23 cellular contexts compared by ENCODE assay signal in the genomic region with DNA sequence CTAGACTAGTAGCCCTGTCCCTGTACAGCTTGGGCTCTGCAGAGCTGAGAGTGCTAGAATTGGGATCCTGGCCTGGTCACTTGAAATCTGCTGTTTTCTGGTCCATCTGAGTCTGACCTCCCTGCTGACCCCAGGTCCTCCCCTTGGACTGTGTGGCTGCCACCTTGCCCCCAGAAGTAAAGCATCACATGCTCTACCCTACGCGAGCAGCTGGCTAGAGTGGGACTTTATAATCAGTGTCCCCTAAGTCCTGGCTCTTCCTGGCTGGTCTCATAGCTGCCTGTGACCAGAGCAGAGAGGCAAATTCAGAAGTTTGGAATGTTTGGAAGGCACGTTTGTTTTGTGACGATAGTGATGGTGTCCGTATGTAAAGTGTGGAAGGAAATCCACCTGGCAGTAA.
A peak's percentile ranks its signal among the peaks of the same experiment; 100 is the strongest.
DNase-seq lines count a peak whose midpoint lies in the region; ATAC-seq and TF ChIP-seq lines count a peak whose summit lies in the region.
"Had no signal": no experiment of that assay in that cellular context is flagged by ENCODE, and none has a peak within 500 bp of the region (broad histone marks: within the 10 kb centered on the region; RNA-seq: fewer than 3 reads in every experiment).

No MANE protein-coding gene starts in this region.

- H3K9me3 ChIP-seq in IMR-90 (ENCODE audit: control insufficient read depth, insufficient read depth, low read length): peaks cover 3% of the 10 kb centered on the region
- peaks cover 0 to 7% of the 10 kb centered on the region in 2 donors for H3K9me3 ChIP-seq in ascending aorta
- no peaks in the 10 kb centered on the region for H3K9me3 ChIP-seq in osteoblast (ENCODE audit: low read depth, low read length)
- H3K9me3 ChIP-seq in aorta (ENCODE audit: control insufficient read depth, low read length): no peaks in the 10 kb centered on the region

- H4K91ac ChIP-seq in IMR-90 (ENCODE audit: insufficient read depth, low read depth, low read length): no peak overlapping the region

- no peak; the same call in 1 of the 2 replicates for ATAC-seq in IMR-90 (ENCODE audit: low read depth)
- ATAC-seq in aorta (ENCODE audit: low FRiP score): peak; percentile 11
- no peak for ATAC-seq in HG03439 (IDR thresholded peaks at IDR 0.05; ENCODE audit: unreplicated experiment)
- ATAC-seq in GM19324 (IDR thresholded peaks at IDR 0.05; ENCODE audit: low FRiP score, unreplicated experiment): no peak
- ATAC-seq: HepG2 had no signal

- peaks cover 17% of the 10 kb centered on the region for H3K79me2 ChIP-seq in osteoblast (ENCODE audit: insufficient read depth, low read length)

- BruUV-seq in IMR-90 (replicated peaks; lab: Mats Ljungman, UMichigan): no TSS peak

- H3K4me3 ChIP-seq in IMR-90 (ENCODE audit: insufficient read depth, low read depth, low read length) (no peak overlapping the region), ascending aorta (no peak overlapping the region), osteoblast (ENCODE audit: insufficient read depth, low read length) (no peak overlapping the region), aorta (ENCODE audit: low read length in 2 of 2) (no peak overlapping the region)
- H3K4me3 ChIP-seq: BLaER1 treated with 17β-estradiol and CSF1 and Interleukin-3, amounts not matched to agents 10 nM and 100 nM; Peyer's patch had no signal

- dilution Hi-C loops in IMR-90 (cut with HindIII; ENCODE audit: low sequenced_read_pairs, unreplicated experiment): no loop called here

- H3K27me3 ChIP-seq in IMR-90 (ENCODE audit: control insufficient read depth, insufficient read depth, low read length) (no peaks in the 10 kb centered on the region), ascending aorta (no peaks in the 10 kb centered on the region), osteoblast (ENCODE audit: insufficient read depth, low read length) (no peaks in the 10 kb centered on the region), aorta (ENCODE audit: control insufficient read depth in 1 of 2, insufficient read depth in 2 of 2, low read length in 1 of 2) (no peaks in the 10 kb centered on the region)
- H3K27me3 ChIP-seq: BLaER1 treated with 17β-estradiol and CSF1 and Interleukin-3, amounts not matched to agents 10 nM and 100 nM; Peyer's patch had no signal

- no peaks in the 10 kb centered on the region for H4K20me1 ChIP-seq in IMR-90 (ENCODE audit: insufficient read depth, low read length)
- no peaks in the 10 kb centered on the region for H4K20me1 ChIP-seq in osteoblast (ENCODE audit: insufficient read depth, low read length)
- H4K20me1 ChIP-seq: BLaER1 treated with 17β-estradiol and CSF1 and Interleukin-3, amounts not matched to agents 10 nM and 100 nM had no signal

- no peak overlapping the region for H3K56ac ChIP-seq in IMR-90 (ENCODE audit: extremely low read depth, insufficient read depth, low read length)

- peaks cover 9 to 58% of the 10 kb centered on the region in 2 experiments; a peak in 3 of 4 replicates for H3K79me1 ChIP-seq in IMR-90 (ENCODE audit: low read depth in 1 of 2, low read length in 2 of 2)

- in situ Hi-C loops in IMR-90 (cut with MboI; ENCODE audit: low sequenced_read_pairs): no loop called here

- H3K23ac ChIP-seq in IMR-90 (ENCODE audit: low read depth, low read length): no peak overlapping the region

- H3K9ac ChIP-seq in IMR-90 (ENCODE audit: low read depth, low read length): no peak overlapping the region
- H3K9ac ChIP-seq: BLaER1 treated with 17β-estradiol and CSF1 and Interleukin-3, amounts not matched to agents 10 nM and 100 nM had no signal

- no peak overlapping the region for H3K4me2 ChIP-seq in IMR-90 (ENCODE audit: low read depth, low read length)
- H3K4me2 ChIP-seq in osteoblast (ENCODE audit: insufficient read depth, low read length): no peak overlapping the region
- H3K4me2 ChIP-seq: BLaER1 treated with 17β-estradiol and CSF1 and Interleukin-3, amounts not matched to agents 10 nM and 100 nM had no signal

- 0 out of 2 replicates have a peak overlapping the region, but pooled peaks have one; percentile 23 for H3K14ac ChIP-seq in IMR-90 (replicated peaks; ENCODE audit: low read depth, low read length)

- no peak overlapping the region for H3K27ac ChIP-seq in IMR-90 (ENCODE audit: insufficient read depth, low read length)
- H3K27ac ChIP-seq in ascending aorta: peak overlapping the region; percentile 70 to 74
- H3K27ac ChIP-seq in osteoblast (ENCODE audit: low read depth, low read length): no peak overlapping the region
- peak overlapping the region; percentile 11 to 82 for H3K27ac ChIP-seq in aorta (ENCODE audit: low read depth in 1 of 2, low read length in 2 of 2)
- H3K27ac ChIP-seq: BLaER1 treated with 17β-estradiol and CSF1 and Interleukin-3, amounts not matched to agents 10 nM and 100 nM; HL-60; Peyer's patch had no signal

- peaks cover 2% of the 10 kb centered on the region; the same call in 1 of the 2 replicates for H3K4me1 ChIP-seq in IMR-90 (ENCODE audit: control insufficient read depth, insufficient read depth, low read length)
- H3K4me1 ChIP-seq in ascending aorta: peaks cover 0 to 10% of the 10 kb centered on the region in 2 donors
- H3K4me1 ChIP-seq in osteoblast (ENCODE audit: insufficient read depth, low read length): peaks cover 4% of the 10 kb centered on the region
- no peaks in the 10 kb centered on the region for H3K4me1 ChIP-seq in aorta (ENCODE audit: control insufficient read depth in 1 of 2, insufficient read depth in 2 of 2, low read length in 2 of 2)
- H3K4me1 ChIP-seq: BLaER1 treated with 17β-estradiol and CSF1 and Interleukin-3, amounts not matched to agents 10 nM and 100 nM; Caco-2; Peyer's patch had no signal

- no peak overlapping the region for H2AK9ac ChIP-seq in IMR-90 (replicated peaks; ENCODE audit: low read depth, low read length, poor library complexity)

- peaks cover 7% of the 10 kb centered on the region; the same call in 1 of the 2 replicates for H3K9me1 ChIP-seq in IMR-90 (ENCODE audit: insufficient read depth, low read length)

- H3K4ac ChIP-seq in IMR-90 (ENCODE audit: low read depth, low read length): no peak overlapping the region

- intact Hi-C loops in IMR-90 (cut with micrococcal nuclease): no loop called here
- intact Hi-C loops in ascending aorta (cut with DNase I): no loop called here
- intact Hi-C loops in aorta (cut with DNase I): loop anchor here in 1 of 2 donors (5.0 kb wide), 1 partner anchor 40 kb away; no protein-coding TSS in a partner anchor

- H2BK15ac ChIP-seq in IMR-90 (ENCODE audit: low read depth, low read length): no peak overlapping the region

- peak overlapping the region; percentile 56; the same call in 1 of the 2 replicates for H2AK5ac ChIP-seq in IMR-90 (ENCODE audit: low read depth, low read length)

- CTCF ChIA-PET in IMR-90 (lab: Yijun Ruan, JAX): interaction anchor here (0.6 to 1.8 kb wide), 4 partner anchors 10 to 86 kb away, joined by 3 to 5 read pairs (median 4); no protein-coding TSS in a partner anchor

- H3K18ac ChIP-seq in IMR-90 (ENCODE audit: low read depth, low read length): no peak overlapping the region

- no peak for TF ChIP-seq POLR2A in IMR-90 (IDR thresholded peaks at IDR 0.05; ENCODE audit: low read depth, low read length)

- no peak overlapping the region for H2BK20ac ChIP-seq in IMR-90 (ENCODE audit: low read depth, low read length)

- TF ChIP-seq CTCF in IMR-90 (conservative IDR thresholded peaks at IDR 0.05; ENCODE audit: low read depth, low read length) (no peak), ascending aorta (IDR thresholded peaks at IDR 0.05) (no peak), osteoblast (IDR thresholded peaks at IDR 0.05; ENCODE audit: extremely low read depth, low read depth, low read length) (no peak)

- H3K36me3 ChIP-seq in IMR-90 (ENCODE audit: control insufficient read depth, insufficient read depth, low read length) (no peaks in the 10 kb centered on the region), ascending aorta (no peaks in the 10 kb centered on the region), osteoblast (ENCODE audit: insufficient read depth, low read length) (no peaks in the 10 kb centered on the region), aorta (ENCODE audit: control insufficient read depth in 1 of 2, insufficient read depth in 2 of 2, low read length in 1 of 2) (no peaks in the 10 kb centered on the region)
- H3K36me3 ChIP-seq: BLaER1 treated with 17β-estradiol and CSF1 and Interleukin-3, amounts not matched to agents 10 nM and 100 nM; Peyer's patch had no signal

- H2BK120ac ChIP-seq in IMR-90 (ENCODE audit: low read depth, low read length): no peak overlapping the region

- POLR2A ChIA-PET in IMR-90 (lab: Charles Lee; ENCODE audit: unreplicated experiment): no interaction called here

- no peak overlapping the region for H4K8ac ChIP-seq in IMR-90 (ENCODE audit: low read depth in 2 of 2, low read length in 2 of 2)

- no peak for TF ChIP-seq RAD21 in IMR-90 (IDR thresholded peaks at IDR 0.05; ENCODE audit: low read length)

- 85% methylated on average over 4 of the region's 5 CpGs; no CpG with 5 or more reads in 1 of the 2 experiments for WGBS in IMR-90 (ENCODE audit: extremely low coverage in 2 of 2, insufficient read length in 1 of 2), 2 experiments
- 46 to 65% methylated on average over 5 of the region's 5 CpGs for WGBS in aorta, 2 donors

- DNase-seq in IMR-90 (peak; percentile 4), ascending aorta (ENCODE audit: low spot score in 2 of 2) (no peak), osteoblast (ENCODE audit: insufficient read length, low spot score, missing footprints) (no peak), aorta (no peak), KG1 (lab: John Stamatoyannopoulos, UW) (no peak)
- DNase-seq: Caco-2; CD4-positive, alpha-beta memory T cell; DND-41; GDM1; KBM-7; NCI-H1105; NCI-H2029 treated with DMSO at 0.1 percent for 48 hours; NCI-H226; NCI-H510A treated with DMSO at 0.1 percent for 48 hours; NCI-H774; NK-92 treated with Interleukin-12 subunit alpha and Interleukin-12 subunit beta, amount 100 ng/mL, for 24 hours; Peyer's patch; Right ventricle myocardium superior had no signal

- H2AFZ ChIP-seq in IMR-90 (replicated peaks; ENCODE audit: low read length, poor library complexity): no peak overlapping the region
- peak overlapping the region; percentile 29 for H2AFZ ChIP-seq in osteoblast (ENCODE audit: low read length)

- H2BK5ac ChIP-seq in IMR-90 (ENCODE audit: low read depth, low read length, poor library complexity, severe bottlenecking): no peak overlapping the region

- H4K5ac ChIP-seq in IMR-90 (ENCODE audit: low read depth, low read length): no peak overlapping the region

TF ChIP-seq in IMR-90, 13 proteins besides CTCF, POLR2A, EP300 and RAD21 (continues in another document):
- no peak for TF ChIP-seq CHD1 (IDR thresholded peaks at IDR 0.05; ENCODE audit: low read depth, low read length)
- no peak for TF ChIP-seq MAZ (IDR thresholded peaks at IDR 0.05; ENCODE audit: borderline replicate concordance, low read depth, low read length)
- TF ChIP-seq BHLHE40 (IDR thresholded peaks at IDR 0.05; ENCODE audit: low read depth, low read length): no peak
- TF ChIP-seq CEBPB (IDR thresholded peaks at IDR 0.05; ENCODE audit: low read depth, low read length): no peak

Comparison
In these comparisons a context has a peak if more than half of its experiments do, and no peak if none do; other contexts are left out.
1. H3K27ac ChIP-seq: peak in ascending aorta (2 of 2) and aorta (2 of 2); none in IMR-90 (single experiment) and osteoblast (single experiment).